Comparison of ENCODE assay signal across 14 cellular contexts in the genomic region with DNA sequence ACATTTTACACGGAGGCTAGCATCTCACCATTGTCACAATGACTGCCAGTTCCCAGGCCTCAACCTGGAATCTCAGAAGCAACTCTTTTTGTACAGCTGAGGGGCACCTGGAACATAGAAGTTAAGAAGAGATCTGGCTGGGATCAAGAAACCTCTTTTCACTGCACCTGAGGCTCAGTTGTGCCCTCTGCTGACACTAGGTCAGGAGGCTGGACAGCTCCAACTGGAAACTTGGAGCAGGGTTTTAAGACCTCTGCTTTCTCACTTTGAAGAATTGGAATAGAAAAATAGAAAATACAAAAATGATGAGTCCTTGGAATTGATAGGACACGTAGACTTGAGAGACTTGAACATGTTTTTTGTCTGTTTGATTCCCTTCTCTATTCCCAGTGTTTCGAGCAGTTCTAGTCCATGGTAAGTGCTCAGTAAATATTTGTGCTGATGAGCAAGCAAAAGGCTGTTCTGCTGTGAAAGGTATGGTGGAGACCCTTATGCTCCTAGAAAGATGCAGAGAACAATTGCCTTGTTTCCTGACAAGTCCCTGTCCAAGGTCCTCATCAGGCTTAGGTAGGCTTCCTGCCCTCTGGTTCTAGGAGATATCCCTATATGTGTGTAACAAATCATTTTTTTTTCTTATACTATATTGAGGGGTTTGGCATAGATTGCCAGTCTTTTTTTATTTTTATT. TPM values are rescaled to one million over a fixed set of nuclear protein-coding genes. Genes with fewer than 3 reads are reported as not detected.
DNase-seq lines count a peak whose midpoint lies in the region; ATAC-seq and TF ChIP-seq lines count a peak whose summit lies in the region.
"Had no signal": no experiment of that assay in that cellular context is flagged by ENCODE, and none has a peak within 500 bp of the region (broad histone marks: within the 10 kb centered on the region; RNA-seq: fewer than 3 reads in every experiment).

No MANE protein-coding gene starts in this region.

- H3K27me3 ChIP-seq in breast epithelium (no peaks in the 10 kb centered on the region), esophagus (ENCODE audit: control insufficient read depth in 1 of 2, insufficient read depth in 2 of 2, low read length in 2 of 2) (no peaks in the 10 kb centered on the region), smooth muscle cell (ENCODE audit: low read depth) (no peaks in the 10 kb centered on the region), psoas muscle (ENCODE audit: insufficient read depth in 3 of 3, low read length in 2 of 3) (no peaks in the 10 kb centered on the region)
- H3K27me3 ChIP-seq: ovary had no signal

- ATAC-seq in HG03378 (IDR thresholded peaks at IDR 0.05; ENCODE audit: unreplicated experiment) (no peak), psoas muscle (no peak)

- H3K4me1 Mint-ChIP-seq in MCF 10A (ENCODE audit: insufficient read depth, unreplicated experiment) = no peaks in the 10 kb centered on the region

- no peaks in the 10 kb centered on the region for H3F3A ChIP-seq in smooth muscle cell (ENCODE audit: low read depth)

- DNase-seq in MCF 10A (ENCODE audit: unreplicated experiment) (peak; percentile 39), breast epithelium (ENCODE audit: low spot score in 2 of 2) (no peak), NCI-H69 (lab: John Stamatoyannopoulos, UW) (peak; percentile 19), smooth muscle cell (lab: John Stamatoyannopoulos, UW; ENCODE audit: unreplicated experiment) (no peak), H4 (ENCODE audit: low spot score) (no peak), psoas muscle (no peak)
- DNase-seq: activated CD4-positive, alpha-beta T cell treated with anti-CD3 and anti-CD28 coated beads for 4 hours; anterior cingulate cortex; COR-L47; hippocampal formation; NCI-H446 treated with DMSO at 0.1 percent for 48 hours; ovary had no signal

- WGBS in esophagus, 2 donors = 67 to 70% methylated on average over 3 of the region's 3 CpGs
- 47% methylated on average over 3 of the region's 3 CpGs for WGBS in smooth muscle cell (ENCODE audit: low lambda C conversion rate)
- 67 to 70% (median 69%) methylated on average over 3 of the region's 3 CpGs for WGBS in psoas muscle, 3 donors

- BruUV-seq in MCF 10A (replicated peaks; lab: Mats Ljungman, UMichigan) = no TSS peak

- H3K9me3 ChIP-seq in breast epithelium = no peaks in the 10 kb centered on the region
- H3K9me3 ChIP-seq in esophagus (ENCODE audit: control insufficient read depth in 2 of 2, insufficient read depth in 1 of 2, low read depth in 1 of 2, low read length in 1 of 2) = no peaks in the 10 kb centered on the region
- H3K9me3 ChIP-seq in smooth muscle cell (replicated peaks; ENCODE audit: low read depth) = no peaks in the 10 kb centered on the region
- H3K9me3 ChIP-seq in psoas muscle = no peaks in the 10 kb centered on the region
- H3K9me3 ChIP-seq: ovary had no signal

- no peak overlapping the region for H3K27ac Mint-ChIP-seq in MCF 10A (ENCODE audit: low read depth, unreplicated experiment)

- H3K4me3 Mint-ChIP-seq in MCF 10A (ENCODE audit: unreplicated experiment) = no peak overlapping the region

- no peaks in the 10 kb centered on the region for H3K36me3 Mint-ChIP-seq in MCF 10A (ENCODE audit: insufficient read depth, unreplicated experiment)

- H3K79me2 ChIP-seq in smooth muscle cell (ENCODE audit: low read depth) = no peaks in the 10 kb centered on the region

- no peaks in the 10 kb centered on the region for H3K9me3 Mint-ChIP-seq in MCF 10A (ENCODE audit: unreplicated experiment)

- H2AFZ ChIP-seq in smooth muscle cell (ENCODE audit: low read depth) = no peak overlapping the region

- H4K20me1 ChIP-seq in smooth muscle cell (ENCODE audit: low read depth) = no peaks in the 10 kb centered on the region

- H3K4me3 ChIP-seq in breast epithelium = no peak overlapping the region
- H3K4me3 ChIP-seq in esophagus (ENCODE audit: low read depth in 1 of 2, low read length in 2 of 2) = no peak overlapping the region
- no peak overlapping the region for H3K4me3 ChIP-seq in smooth muscle cell
- no peak overlapping the region for H3K4me3 ChIP-seq in psoas muscle
- H3K4me3 ChIP-seq: ovary had no signal

- no peaks in the 10 kb centered on the region for H3K27me3 Mint-ChIP-seq in MCF 10A (ENCODE audit: insufficient read depth, unreplicated experiment)

- no peaks in the 10 kb centered on the region for H3K36me3 ChIP-seq in breast epithelium
- H3K36me3 ChIP-seq in esophagus (ENCODE audit: control insufficient read depth in 2 of 2, insufficient read depth in 2 of 2, low read length in 1 of 2) = no peaks in the 10 kb centered on the region
- H3K36me3 ChIP-seq in smooth muscle cell (ENCODE audit: low read depth) = no peaks in the 10 kb centered on the region
- H3K36me3 ChIP-seq in psoas muscle (ENCODE audit: insufficient read depth in 1 of 2, low read depth in 1 of 2) = no peaks in the 10 kb centered on the region
- H3K36me3 ChIP-seq: ovary had no signal

- no peak overlapping the region for H3K4me2 ChIP-seq in smooth muscle cell

- no peak for TF ChIP-seq POLR2A in breast epithelium (IDR thresholded peaks at IDR 0.05)

- CTCF ChIA-PET in MCF 10A (lab: Yijun Ruan, JAX) = interaction anchor here (1.0 to 1.6 kb wide), 6 partner anchors 9 to 64 kb away, joined by 3 to 8 read pairs (median 4); partner anchors contain the start of gene PPM1D

- H3K27ac ChIP-seq in breast epithelium = no peak overlapping the region
- peak overlapping the region; percentile 72 to 74 for H3K27ac ChIP-seq in esophagus (ENCODE audit: low read depth in 2 of 2, low read length in 1 of 2)
- H3K27ac ChIP-seq in smooth muscle cell (ENCODE audit: low read depth) = no peak overlapping the region
- H3K27ac ChIP-seq in psoas muscle = no peak overlapping the region
- H3K27ac ChIP-seq: ovary had no signal

- H3K4me1 ChIP-seq in breast epithelium (no peaks in the 10 kb centered on the region), esophagus (ENCODE audit: control insufficient read depth in 2 of 2, insufficient read depth in 2 of 2, low read length in 1 of 2) (no peaks in the 10 kb centered on the region), smooth muscle cell (ENCODE audit: low read depth) (no peaks in the 10 kb centered on the region), psoas muscle (no peaks in the 10 kb centered on the region)

- POLR2A ChIA-PET in MCF 10A (lab: Yijun Ruan, JAX) = interaction anchor here (0.8 to 2.2 kb wide), 6 partner anchors 11 to 60 kb away, joined by 3 to 7 read pairs (median 4); partner anchors contain the start of genes APPBP2 and PPM1D

- no peak overlapping the region for H3K9ac ChIP-seq in smooth muscle cell (ENCODE audit: low read depth)

- intact Hi-C loops in MCF 10A (cut with micrococcal nuclease) (no loop called here), breast epithelium (cut with DNase I; ENCODE audit: low total_unique reads) (no loop called here), psoas muscle (cut with DNase I) (no loop called here)

- peak; percentile 24 for TF ChIP-seq CTCF in MCF 10A (IDR thresholded peaks at IDR 0.05; ENCODE audit: unreplicated experiment)
- no peak for TF ChIP-seq CTCF in breast epithelium (IDR thresholded peaks at IDR 0.05)
- peak; percentile 16 for TF ChIP-seq CTCF in smooth muscle cell (IDR thresholded peaks at IDR 0.05; ENCODE audit: borderline replicate concordance, insufficient read depth, poor library complexity, severe bottlenecking)
- no peak for TF ChIP-seq CTCF in psoas muscle (IDR thresholded peaks at IDR 0.05)

RNA-seq across cellular contexts. Expression of gene PPM1D, which starts 13.6 kb away (rescaled TPM):
- total RNA-seq in MCF 10A (2022) = 14.3 and 16.1 TPM in 2 replicates
- 10 to 100 TPM; 12.3 to 19.6 (median 14.7) TPM for total RNA-seq in breast epithelium
- 1 to 10 TPM; 3.3 to 5.1 TPM for polyA plus RNA-seq in esophagus
- total RNA-seq in smooth muscle cell = 12.9 and 18.5 TPM in 2 replicates
- 10.0 and 12.9 TPM in 2 replicates for polyA plus RNA-seq in smooth muscle cell
- 9.6 and 10.7 TPM in 2 replicates for total RNA-seq in H4 (2014; rRNA removed; shearing (Covaris generic))
- 10 to 100 TPM in 1 of 4 donors, 1 to 10 TPM in 3; 7.0 to 10.5 (median 8.4) TPM for total RNA-seq in psoas muscle
- 1 to 10 TPM; 2.8 to 5.6 (median 4.0) TPM for polyA plus RNA-seq in psoas muscle

Comparison
In these comparisons a context has a peak if more than half of its experiments do, and no peak if none do; other contexts are left out.
1. DNase-seq: peak in MCF 10A (single experiment) and NCI-H69 (single experiment); none in breast epithelium (0 of 2), smooth muscle cell (single experiment), H4 (single experiment) and psoas muscle (0 of 2).
2. CTCF ChIP-seq: peak in MCF 10A (single experiment) and smooth muscle cell (single experiment); none in breast epithelium (0 of 3) and psoas muscle (single experiment).
3. H3K27ac ChIP-seq: peak in esophagus (2 of 2); none in breast epithelium (0 of 2), smooth muscle cell (single experiment) and psoas muscle (single experiment).